9 cellular contexts compared by ENCODE assay signal in genomic region chr11:120912504-120912903, GRCh38.
DNase-seq lines count a peak whose midpoint lies in the region; ATAC-seq and TF ChIP-seq lines count a peak whose summit lies in the region.
"Had no signal": no experiment of that assay in that cellular context is flagged by ENCODE, and none has a peak within 500 bp of the region (broad histone marks: within the 10 kb centered on the region; RNA-seq: fewer than 3 reads in every experiment).

No MANE protein-coding gene starts in this region.

- H3K9me2 ChIP-seq in PC-9 (ENCODE audit: insufficient read depth) = no peaks in the 10 kb centered on the region

- DNase-seq in GM12864 (ENCODE audit: low read depth) (no peak), PC-9 (peak in 1 of 2 experiments; percentile 61), glomerular endothelial cell (ENCODE audit: extremely low read depth, low read depth, low spot score) (peak; percentile 3), NCI-H2171 treated with DMSO at 0.1 percent for 48 hours (lab: John Stamatoyannopoulos, UW) (no peak), vagina (ENCODE audit: extremely low spot score in 2 of 2) (no peak)
- DNase-seq in effector CD4-positive, alpha-beta T cell = no peak
- DNase-seq: activated B cell treated with CpG ODN at 0.5 μM for 24 hours had no signal

- POLR2A ChIA-PET in PC-9 (lab: Charles Lee; ENCODE audit: unreplicated experiment) = no interaction called here

- no peaks in the 10 kb centered on the region for H3K9me3 ChIP-seq in PC-9 (ENCODE audit: insufficient read depth, low read depth)
- no peaks in the 10 kb centered on the region for H3K9me3 ChIP-seq in vagina

- no peak for TF ChIP-seq POLR2A in vagina (IDR thresholded peaks at IDR 0.05)

- H3K36me3 ChIP-seq in PC-9 (ENCODE audit: low read depth) (no peaks in the 10 kb centered on the region), vagina (no peaks in the 10 kb centered on the region)

- H2AFZ ChIP-seq in PC-9 = no peak overlapping the region

- H3K27ac ChIP-seq in 22Rv1 (no peak overlapping the region), PC-9 (peak overlapping the region; percentile 53), vagina (no peak overlapping the region)

- intact Hi-C loops in PC-9 (cut with micrococcal nuclease; ENCODE audit: unreplicated experiment) (no loop called here), vagina (cut with DNase I) (no loop called here)

- no TSS peak for BruUV-seq in PC-9 (replicated peaks; lab: Mats Ljungman, UMichigan)

- H3K4me3 ChIP-seq in GM12864 (ENCODE audit: low read depth, low read length) = no peak overlapping the region
- no peak overlapping the region for H3K4me3 ChIP-seq in PC-9
- no peak overlapping the region for H3K4me3 ChIP-seq in vagina

- H3K27me3 ChIP-seq in PC-9 (ENCODE audit: insufficient read depth, low read depth) (no peaks in the 10 kb centered on the region), vagina (no peaks in the 10 kb centered on the region)

- ATAC-seq in HG02678 (IDR thresholded peaks at IDR 0.05; ENCODE audit: unreplicated experiment) = no peak

- H4K20me1 ChIP-seq in PC-9 (ENCODE audit: insufficient read depth) = no peaks in the 10 kb centered on the region

- CTCF ChIA-PET in PC-9 (lab: Charles Lee) = no interaction called here

- peak overlapping the region; percentile 68 for H3K4me2 ChIP-seq in PC-9

- H3K4me1 ChIP-seq in PC-9 (replicated peaks; ENCODE audit: insufficient read depth) = peaks cover 63% of the 10 kb centered on the region
- H3K4me1 ChIP-seq in vagina = no peaks in the 10 kb centered on the region

- H3F3A ChIP-seq in PC-9 (ENCODE audit: insufficient read depth, low read depth) = peaks cover 47% of the 10 kb centered on the region

- TF ChIP-seq CTCF in 22Rv1 (IDR thresholded peaks at IDR 0.05) = peak; percentile 64
- peak; percentile 48 for TF ChIP-seq CTCF in GM12864 (IDR thresholded peaks at IDR 0.05; ENCODE audit: low read depth, low read length, missing control alignments)
- peak; percentile 57; the same call in 1 of the 2 replicates for TF ChIP-seq CTCF in PC-9 (conservative IDR thresholded peaks at IDR 0.05)
- TF ChIP-seq CTCF in vagina (IDR thresholded peaks at IDR 0.05) = no peak

- no peaks in the 10 kb centered on the region for H3K79me2 ChIP-seq in PC-9 (ENCODE audit: low read depth)

Comparison
In these comparisons a context has a peak if more than half of its experiments do, and no peak if none do; other contexts are left out.
1. CTCF ChIP-seq: peak in 22Rv1 (single experiment), GM12864 (single experiment) and PC-9 (single experiment); none in vagina (0 of 3).